8 cellular contexts compared by ENCODE assay signal in genomic region chr10:70404906-70405824, GRCh38. TPM values are rescaled to one million over a fixed set of nuclear protein-coding genes. Genes with fewer than 3 reads are reported as not detected.
A peak's percentile ranks its signal among the peaks of the same experiment; 100 is the strongest.
DNase-seq lines count a peak whose midpoint lies in the region; ATAC-seq, FAIRE-seq and TF ChIP-seq lines count a peak whose summit lies in the region.

No MANE protein-coding gene starts in this region.

- H3K4me2 ChIP-seq in K562 (ENCODE audit: insufficient read depth, low read length) = peak overlapping the region; percentile 88

- 1% methylated on average over 22 of the region's 22 CpGs for WGBS in K562 (ENCODE audit: insufficient coverage, low coverage, missing lambda C conversion rate)

- H3K27me3 ChIP-seq in K562 (ENCODE audit: control insufficient read depth in 2 of 2, insufficient read depth in 2 of 2, low read length in 2 of 2) (no peaks in the 10 kb centered on the region), rectal smooth muscle tissue (ENCODE audit: control insufficient read depth, insufficient read depth, low read length) (no peaks in the 10 kb centered on the region)

- H2AFZ ChIP-seq in K562 (ENCODE audit: low read depth, low read length) = no peak overlapping the region

- H3K9ac ChIP-seq in K562 (ENCODE audit: insufficient read depth in 1 of 2, low read depth in 2 of 2, low read length in 2 of 2) (peak overlapping the region; percentile 85 to 99), rectal smooth muscle tissue (ENCODE audit: low read length) (peak overlapping the region; percentile 84)

- CTCF ChIA-PET in K562 (lab: Yijun Ruan, JAX; ENCODE audit: low intra/inter-chr PET ratio) = no interaction called here

- ATAC-seq in HG02884 (IDR thresholded peaks at IDR 0.05; ENCODE audit: unreplicated experiment) = peak; percentile 40
- peak; percentile 87 for ATAC-seq in K562
- no peak for ATAC-seq in GM18517 (IDR thresholded peaks at IDR 0.05; ENCODE audit: unreplicated experiment)

- intact Hi-C loops in K562 (cut with micrococcal nuclease) = loop anchor here (2.0 kb wide), 1 partner anchor 22 kb away; the partner anchor contains the start of gene LRRC20

- TF ChIP-seq CTCF in K562 (IDR thresholded peaks at IDR 0.05 in 2 of 3, conservative IDR thresholded peaks at IDR 0.05 in 1 of 3; ENCODE audit: insufficient read depth in 2 of 3, low read depth in 1 of 3, low read length in 3 of 3) = no peak

- H3K36me3 ChIP-seq in K562 (ENCODE audit: control insufficient read depth, insufficient read depth, low read length) (peaks cover 27% of the 10 kb centered on the region), rectal smooth muscle tissue (ENCODE audit: control insufficient read depth, insufficient read depth, low read length) (no peaks in the 10 kb centered on the region)

- no peak for TF ChIP-seq RAD21 in K562 (CRISPR knock-in tag; conservative IDR thresholded peaks at IDR 0.05 in 1 of 2, IDR thresholded peaks at IDR 0.05 in 1 of 2)

- H3K4me1 ChIP-seq in K562 (replicated peaks in 1 of 2; ENCODE audit: control insufficient read depth in 2 of 2, insufficient read depth in 2 of 2, low read length in 2 of 2) (peaks cover 30 to 31% of the 10 kb centered on the region in 2 experiments), rectal smooth muscle tissue (ENCODE audit: control insufficient read depth, insufficient read depth, low read length) (peaks cover 24% of the 10 kb centered on the region)

- TF ChIP-seq POLR2A in K562 (conservative IDR thresholded peaks at IDR 0.05) = no peak

- peaks cover 48% of the 10 kb centered on the region for H3K79me2 ChIP-seq in K562 (ENCODE audit: control insufficient read depth, insufficient read depth, low read length)

- in situ Hi-C loops in K562 (cut with MboI) = no loop called here

- TF ChIP-seq EP300 in K562 (IDR thresholded peaks at IDR 0.05; ENCODE audit: low read length) = no peak; the same call in 1 of the 2 replicates

- peak overlapping the region; percentile 84 for H3K27ac ChIP-seq in K562 (ENCODE audit: extremely low read depth, low read depth, low read length)
- peak overlapping the region; percentile 98 for H3K27ac ChIP-seq in rectal smooth muscle tissue (ENCODE audit: low read depth, low read length)

- POLR2A ChIA-PET in K562 (lab: Yijun Ruan, JAX) = interaction anchor here (0.5 to 3.5 kb wide), 28 partner anchors 8 to 1131 kb away, joined by 3 to 27 read pairs (median 4); partner anchors contain the start of gene PPA1

- peak; percentile 92 for FAIRE-seq in K562 (lab: Jason Lieb, UNC)

- H3K4me3 ChIP-seq in K562 (peak overlapping the region; percentile 89), rectal smooth muscle tissue (ENCODE audit: low read length) (peak overlapping the region; percentile 81)

- TSS peak; percentile 52 for BruUV-seq in K562 (replicated peaks; lab: Mats Ljungman, UMichigan)

- no peaks in the 10 kb centered on the region for H3K9me3 ChIP-seq in K562 (replicated peaks; ENCODE audit: control insufficient read depth, insufficient read depth, low read depth, low read length)

- H3K9me1 ChIP-seq in K562 (ENCODE audit: control insufficient read depth, insufficient read depth, low read length) = no peaks in the 10 kb centered on the region

- peaks cover 25% of the 10 kb centered on the region for H4K20me1 ChIP-seq in K562 (replicated peaks; ENCODE audit: control insufficient read depth, insufficient read depth, low read length)

- DNase-seq in GM04503 (ENCODE audit: low read depth) = peak; percentile 95
- DNase-seq in SIG-M5 treated with dmso at 0.1 percent for 504 hours (lab: John Stamatoyannopoulos, UW; ENCODE audit: unreplicated experiment) = peak; percentile 93
- DNase-seq in K562 (ENCODE audit: extremely low read depth in 1 of 4, low spot score in 3 of 4) = peak; percentile 45 to 88 (median 64)
- DNase-seq in hippocampal formation (lab: John Stamatoyannopoulos, UW) = peak; percentile 39 to 71
- DNase-seq in cortex of kidney (lab: John Stamatoyannopoulos, UW) = no peak

TF ChIP-seq in K562, 482 proteins besides CTCF, POLR2A, EP300 and RAD21 (continues in another document):
- TF ChIP-seq ZNF780A (CRISPR knock-in tag; IDR thresholded peaks at IDR 0.05) = no peak
- no peak for TF ChIP-seq SNAPC5 (CRISPR knock-in tag; IDR thresholded peaks at IDR 0.05)

RNA-seq across cellular contexts. Expression of gene EIF4EBP2, which starts 1.2 kb away (rescaled TPM):
- total RNA-seq in K562 (2011; cell fraction: chromatin; rRNA removed; ENCODE audit: low replicate concordance) = 14.7 and 24.0 TPM in 2 replicates
- 12.2 and 12.6 TPM in 2 replicates for total RNA-seq in K562 (2011; cell fraction: nucleolus; rRNA removed)
- 24.9 and 39.0 TPM in 2 replicates for total RNA-seq in K562 (2011; cell fraction: nucleoplasm; rRNA removed)
- total RNA-seq in K562 (2014; rRNA removed) (18.3 and 24.5 TPM in 2 replicates), K562 (2014; rRNA removed; fragmentation: Illumina TruSeq; extraction: Trizol) (46.5 and 54.1 TPM in 2 replicates), K562 (2015; rRNA removed; fragmentation: Illumina TruSeq; extraction: Trizol) (38.1 and 39.4 TPM in 2 replicates), K562 (2021) (54.1 and 61.8 TPM in 2 replicates)
- polyA plus RNA-seq in K562 (2011; rRNA removed) (34.9 and 38.3 TPM in 2 replicates), K562 (2014; fragmentation: Illumina TruSeq; extraction: Trizol) (57.4 and 67.5 TPM in 2 replicates), K562 (2014; fragmentation: Nextera tagmentation; extraction: Ambion mirVana) (10 to 100 TPM; 16.1 to 25.5 TPM), K562 (2014; rRNA removed) (27.5 and 31.3 TPM in 2 replicates)
- 16.6 and 34.9 TPM in 2 replicates for polyA plus RNA-seq in K562 (2011; cell fraction: cytosol; rRNA removed)
- polyA plus RNA-seq in K562 (2011; cell fraction: nucleus; rRNA removed) = 12.7 and 16.0 TPM in 2 replicates
- polyA plus RNA-seq in K562 (2012) = 46.6 and 46.7 TPM in 2 replicates
- polyA minus RNA-seq in K562 (2011; rRNA and poly(A)+ RNA removed) = 58.4 and 64.6 TPM in 2 replicates
- polyA minus RNA-seq in K562 (2011; cell fraction: cytosol; rRNA and poly(A)+ RNA removed) = 32.8 and 50.2 TPM in 2 replicates
- polyA minus RNA-seq in K562 (2011; cell fraction: nucleus; rRNA and poly(A)+ RNA removed) = 5.9 and 11.8 TPM in 2 replicates

RNA-seq across cellular contexts. Expression of gene LRRC20, which starts 22.7 kb away (rescaled TPM):
- total RNA-seq in K562 (2011; cell fraction: chromatin; rRNA removed; ENCODE audit: low replicate concordance) = 4.7 and 10.3 TPM in 2 replicates
- 9.0 and 9.3 TPM in 2 replicates for total RNA-seq in K562 (2011; cell fraction: nucleolus; rRNA removed)
- 6.5 and 7.2 TPM in 2 replicates for total RNA-seq in K562 (2011; cell fraction: nucleoplasm; rRNA removed)
- total RNA-seq in K562 (2014; rRNA removed) = 9.8 and 14.3 TPM in 2 replicates
- 3.9 and 4.4 TPM in 2 replicates for total RNA-seq in K562 (2014; rRNA removed; fragmentation: Illumina TruSeq; extraction: Trizol)
- 8.6 and 10.1 TPM in 2 replicates for total RNA-seq in K562 (2015; rRNA removed; fragmentation: Illumina TruSeq; extraction: Trizol)
- 12.4 and 13.1 TPM in 2 replicates for total RNA-seq in K562 (2021)
- polyA plus RNA-seq in K562 (2011; rRNA removed) = 15.8 and 16.9 TPM in 2 replicates
- polyA plus RNA-seq in K562 (2011; cell fraction: cytosol; rRNA removed) = 28.2 and 31.1 TPM in 2 replicates
- polyA plus RNA-seq in K562 (2011; cell fraction: nucleus; rRNA removed) = 16.1 and 16.9 TPM in 2 replicates
- polyA plus RNA-seq in K562 (2012) = 11.8 and 17.5 TPM in 2 replicates
- polyA plus RNA-seq in K562 (2014; fragmentation: Illumina TruSeq; extraction: Trizol) = 14.2 and 16.7 TPM in 2 replicates
- polyA plus RNA-seq in K562 (2014; fragmentation: Nextera tagmentation; extraction: Ambion mirVana) = 1 to 10 TPM; 2.3 to 3.0 TPM
- polyA plus RNA-seq in K562 (2014; rRNA removed) = 11.0 and 11.4 TPM in 2 replicates
- polyA minus RNA-seq in K562 (2011; rRNA and poly(A)+ RNA removed) = 7.1 and 11.6 TPM in 2 replicates
- 4.1 and 5.0 TPM in 2 replicates for polyA minus RNA-seq in K562 (2011; cell fraction: cytosol; rRNA and poly(A)+ RNA removed)
- 4.6 and 6.2 TPM in 2 replicates for polyA minus RNA-seq in K562 (2011; cell fraction: nucleus; rRNA and poly(A)+ RNA removed)

RNA-seq across cellular contexts. Expression of gene NODAL, which starts 36.3 kb away (rescaled TPM):
- total RNA-seq in K562 (2011; cell fraction: chromatin; rRNA removed; ENCODE audit: low replicate concordance) = not detected in 2 replicates
- not detected in 2 replicates for total RNA-seq in K562 (2011; cell fraction: nucleolus; rRNA removed)
- total RNA-seq in K562 (2011; cell fraction: nucleoplasm; rRNA removed) = not detected in 2 replicates
- total RNA-seq in K562 (2014; rRNA removed) = not detected in 2 replicates
- total RNA-seq in K562 (2014; rRNA removed; fragmentation: Illumina TruSeq; extraction: Trizol) = not detected in 2 replicates
- total RNA-seq in K562 (2015; rRNA removed; fragmentation: Illumina TruSeq; extraction: Trizol) = not detected in 2 replicates
- total RNA-seq in K562 (2021) = not detected in 2 replicates
- not detected in 2 replicates for polyA plus RNA-seq in K562 (2011; rRNA removed)
- not detected in 2 replicates for polyA plus RNA-seq in K562 (2011; cell fraction: cytosol; rRNA removed)
- polyA plus RNA-seq in K562 (2011; cell fraction: nucleus; rRNA removed) = not detected in 2 replicates
- not detected in 2 replicates for polyA plus RNA-seq in K562 (2012)
- polyA plus RNA-seq in K562 (2014; fragmentation: Illumina TruSeq; extraction: Trizol) = not detected in 2 replicates
- polyA plus RNA-seq in K562 (2014; fragmentation: Nextera tagmentation; extraction: Ambion mirVana) = not detected
- polyA plus RNA-seq in K562 (2014; rRNA removed) = not detected in 2 replicates
- not detected in 2 replicates for polyA minus RNA-seq in K562 (2011; rRNA and poly(A)+ RNA removed)
- polyA minus RNA-seq in K562 (2011; cell fraction: cytosol; rRNA and poly(A)+ RNA removed) = not detected in 2 replicates
- polyA minus RNA-seq in K562 (2011; cell fraction: nucleus; rRNA and poly(A)+ RNA removed) = not detected in 2 replicates
